Comparison of ENCODE assay signal across 20 cellular contexts in genomic region chr4:8123389-8123788, GRCh38. TPM values are rescaled to one million over a fixed set of nuclear protein-coding genes. Genes with fewer than 3 reads are reported as not detected.
A peak's percentile ranks its signal among the peaks of the same experiment; 100 is the strongest.
DNase-seq lines count a peak whose midpoint lies in the region; ATAC-seq and TF ChIP-seq lines count a peak whose summit lies in the region.
"Had no signal": no experiment of that assay in that cellular context is flagged by ENCODE, and none has a peak within 500 bp of the region (broad histone marks: within the 10 kb centered on the region; RNA-seq: fewer than 3 reads in every experiment).

No MANE protein-coding gene starts in this region.

- H3K4me1 Mint-ChIP-seq in nephron progenitor cell = peaks cover 66% of the 10 kb centered on the region

- peak; percentile 84 for ATAC-seq in Right ventricle myocardium superior (ENCODE audit: poor library complexity)
- ATAC-seq in GM18498 (IDR thresholded peaks at IDR 0.05; ENCODE audit: unreplicated experiment) = no peak
- ATAC-seq in GM19035 (IDR thresholded peaks at IDR 0.05; ENCODE audit: unreplicated experiment) = no peak
- ATAC-seq: activated T-cell treated with anti-CD3 and anti-CD28 coated beads, Interleukin-2, amount 50 U/mL, for 72 hours; stimulated activated naive CD8-positive, alpha-beta T cell treated with anti-CD3 and anti-CD28 coated beads, Interleukin-15, Interleukin-2, amounts not matched to agents 100 U/mL and 50 U/mL, for 24 hours had no signal

- intact Hi-C loops in Right ventricle myocardium superior (cut with DNase I) = no loop called here

- no peak for TF ChIP-seq CTCF in nephron progenitor cell (IDR thresholded peaks at IDR 0.05)

- 0 out of 2 replicates have a peak overlapping the region, but pooled peaks have one; percentile 27 for H3K9ac ChIP-seq in BLaER1

- no peak overlapping the region for H3K4me3 ChIP-seq in BLaER1

- peaks cover 15% of the 10 kb centered on the region for H3K27me3 Mint-ChIP-seq in nephron progenitor cell (ENCODE audit: low read depth, poor library complexity)
- H3K27me3 Mint-ChIP-seq: activated CD4-positive, alpha-beta memory T cell treated with anti-CD3 and anti-CD28 coated beads for 36 hours; activated naive CD8-positive, alpha-beta T cell; CD4-positive, alpha-beta memory T cell had no signal

- peak overlapping the region; percentile 97 for H3K27ac Mint-ChIP-seq in nephron progenitor cell
- H3K27ac Mint-ChIP-seq: activated CD4-positive, alpha-beta memory T cell treated with anti-CD3 and anti-CD28 coated beads for 36 hours; activated naive CD8-positive, alpha-beta T cell; activated T-cell treated with anti-CD3 and anti-CD28 coated beads, Interleukin-2, amount 50 U/mL, for 72 hours; CD4-positive, alpha-beta memory T cell; progenitor cell of endocrine pancreas had no signal

- H3K9me3 Mint-ChIP-seq in nephron progenitor cell = no peaks in the 10 kb centered on the region
- H3K9me3 Mint-ChIP-seq: activated CD4-positive, alpha-beta memory T cell treated with anti-CD3 and anti-CD28 coated beads for 36 hours; activated T-cell treated with anti-CD3 and anti-CD28 coated beads, Interleukin-2, amount 50 U/mL, for 72 hours; CD4-positive, alpha-beta memory T cell had no signal

- H3K9me3 ChIP-seq in BLaER1 = no peaks in the 10 kb centered on the region; the same call in 1 of the 2 replicates

- no peaks in the 10 kb centered on the region for H3K36me3 ChIP-seq in BLaER1
- H3K36me3 ChIP-seq: WERI-Rb-1 had no signal

- peak overlapping the region; percentile 63 for H3K4me2 ChIP-seq in BLaER1

- H3K4me1 ChIP-seq in BLaER1 = peaks cover 93% of the 10 kb centered on the region

- no peaks in the 10 kb centered on the region for H3K36me3 Mint-ChIP-seq in nephron progenitor cell (ENCODE audit: low read depth)
- H3K36me3 Mint-ChIP-seq: activated CD4-positive, alpha-beta memory T cell treated with anti-CD3 and anti-CD28 coated beads for 36 hours; activated naive CD8-positive, alpha-beta T cell; CD4-positive, alpha-beta memory T cell had no signal

- H3K27me3 ChIP-seq in BLaER1 = no peaks in the 10 kb centered on the region; the same call in 1 of the 2 replicates

- H3K27ac ChIP-seq in BLaER1 = no peak overlapping the region
- H3K27ac ChIP-seq: WERI-Rb-1 had no signal

- H4K20me1 ChIP-seq in BLaER1 = no peaks in the 10 kb centered on the region

- DNase-seq in NCI-H1092 (lab: John Stamatoyannopoulos, UW) (peak; percentile 23), Right ventricle myocardium superior (peak; percentile 69), nephron progenitor cell (peak; percentile 53), COLO829 (ENCODE audit: low spot score) (no peak), NOMO-1 (lab: John Stamatoyannopoulos, UW; ENCODE audit: unreplicated experiment in 2 of 2) (no peak)
- DNase-seq: activated CD4-positive, alpha-beta memory T cell treated with anti-CD3 and anti-CD28 coated beads for 36 hours; activated T-cell treated with anti-CD3 and anti-CD28 coated beads, Interleukin-2, amount 50 U/mL, for 72 hours; CD4-positive, alpha-beta memory T cell; erythroblast; NCI-H187 treated with DMSO at 0.1 percent for 48 hours; NCI-H446; stimulated activated naive CD8-positive, alpha-beta T cell treated with anti-CD3 and anti-CD28 coated beads, Interleukin-15, Interleukin-2, amounts not matched to agents 100 U/mL and 50 U/mL, for 24 hours; T-helper 2 cell; trophoblast cell; WERI-Rb-1 had no signal

- no peak overlapping the region for H3K4me3 Mint-ChIP-seq in nephron progenitor cell
- H3K4me3 Mint-ChIP-seq: activated CD4-positive, alpha-beta memory T cell treated with anti-CD3 and anti-CD28 coated beads for 36 hours; activated naive CD8-positive, alpha-beta T cell; activated T-cell treated with anti-CD3 and anti-CD28 coated beads, Interleukin-2, amount 50 U/mL, for 72 hours; CD4-positive, alpha-beta memory T cell had no signal

RNA-seq across cellular contexts. Expression of gene ABLIM2, which starts 35.2 kb away (rescaled TPM):
- total RNA-seq in Right ventricle myocardium superior = 26.8 TPM

Comparison
In these comparisons a context has a peak if more than half of its experiments do, and no peak if none do; other contexts are left out.
1. DNase-seq: peak in NCI-H1092 (single experiment), Right ventricle myocardium superior (single experiment) and nephron progenitor cell (single experiment); none in COLO829 (single experiment) and NOMO-1 (0 of 2).